28 cellular contexts compared by ENCODE assay signal in the genomic region with DNA sequence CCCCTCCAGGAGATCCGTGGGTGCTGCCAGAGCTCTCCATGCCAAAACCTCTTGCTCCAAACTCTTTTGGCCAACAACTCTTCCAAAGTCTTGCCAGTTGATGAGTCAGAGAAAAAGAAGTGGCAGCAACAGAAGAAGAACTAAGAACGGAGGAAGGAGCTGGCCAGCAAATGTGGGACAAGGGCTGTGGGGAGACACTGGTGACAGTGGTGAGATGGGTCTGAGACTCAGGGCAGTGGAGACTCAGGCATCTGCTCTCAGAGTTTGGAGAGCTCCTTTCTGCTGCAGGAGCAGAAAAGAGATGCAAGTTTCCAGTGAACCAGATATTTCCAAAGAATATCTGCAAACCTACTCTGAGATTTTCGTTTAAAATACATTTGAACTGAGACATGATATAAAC.
"Had no signal": no experiment of that assay in that cellular context is flagged by ENCODE, and none has a peak within 500 bp of the region (broad histone marks: within the 10 kb centered on the region; RNA-seq: fewer than 3 reads in every experiment).

No MANE protein-coding gene starts in this region.

- H3K4me3 ChIP-seq: body of pancreas, esophagus squamous epithelium had no signal

- H3K36me3 ChIP-seq: esophagus squamous epithelium had no signal

- H3K27me3 ChIP-seq: body of pancreas, esophagus squamous epithelium had no signal

- FAIRE-seq: astrocyte, colon, frontal cortex had no signal

- ATAC-seq: activated CD4-positive, alpha-beta T cell treated with anti-CD3 and anti-CD28 coated beads for 36 hours; activated T-cell treated with anti-CD3 and anti-CD28 coated beads, Interleukin-2, amount 50 U/mL, for 72 hours; body of pancreas; effector memory CD8-positive, alpha-beta T cell had no signal

- DNase-seq: activated CD4-positive, alpha-beta memory T cell treated with anti-CD3 and anti-CD28 coated beads, Interleukin-2, amount 10 ng/mL, durations not matched to agents 7 days and 5 days; activated CD4-positive, alpha-beta T cell treated with anti-CD3 and anti-CD28 coated beads for 36 hours; activated CD4-positive, alpha-beta T cell treated with anti-CD3 and anti-CD28 coated beads, Interleukin-2, amount 10 ng/mL, durations not matched to agents 7 days and 5 days; activated CD4-positive, alpha-beta T cell treated with anti-CD3 and anti-CD28 coated beads, Interleukin-2, amount 50 U/mL, for 4 hours; activated CD4-positive, CD25-positive, alpha-beta regulatory T cell; activated CD4-positive, CD25-positive, alpha-beta regulatory T cell treated with anti-CD3 and anti-CD28 coated beads, Interleukin-2, amount 50 U/mL, for 72 hours; activated CD8-positive, alpha-beta memory T cell treated with anti-CD3 and anti-CD28 coated beads, Interleukin-2, amount 50 U/mL, for 48 hours; activated gamma-delta T cell treated with Interleukin-2 at 50 U/mL for 16 hours; activated naive CD4-positive, alpha-beta T cell treated with anti-CD3 and anti-CD28 coated beads, Interleukin-2, amount 50 U/mL, for 16 hours; activated naive CD4-positive, alpha-beta T cell treated with Interleukin-2 at 50 U/mL for 16 hours; activated T-cell treated with anti-CD3 and anti-CD28 coated beads for 4 hours; activated T-cell treated with anti-CD3 and anti-CD28 coated beads, Interleukin-2, amount 50 U/mL, for 24 hours; activated T-cell treated with anti-CD3 and anti-CD28 coated beads, Interleukin-2, amount 50 U/mL, for 72 hours; amniotic stem cell; body of pancreas; caudate nucleus; cortex of kidney; dermis blood vessel endothelial cell; effector CD4-positive, alpha-beta T cell; effector memory CD8-positive, alpha-beta T cell; esophagus squamous epithelium; foreskin fibroblast; head of caudate nucleus; hippocampal formation; T-helper 2 cell had no signal

- H3K27ac ChIP-seq: body of pancreas, esophagus squamous epithelium had no signal
